In the genomic region with DNA sequence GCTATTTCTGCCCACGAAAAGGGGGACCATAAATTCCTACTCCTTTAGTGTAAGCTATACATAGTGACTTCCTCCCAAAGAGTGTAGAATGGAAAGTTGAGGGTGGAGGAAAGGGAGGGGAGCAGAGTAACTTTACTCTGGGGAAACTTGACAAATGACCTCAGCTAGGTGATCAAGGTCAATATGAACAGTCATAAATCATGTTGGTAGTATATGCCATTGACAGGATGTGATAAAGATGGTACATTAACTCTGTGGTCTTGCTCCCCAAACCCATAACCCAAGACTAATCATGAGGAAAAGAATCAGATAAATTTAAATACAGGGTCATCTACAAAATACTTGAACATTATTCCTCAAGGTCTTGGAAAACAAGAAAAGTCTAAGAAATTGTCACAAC, we compare ENCODE assay signal across 1 cellular context.
A peak's percentile ranks its signal among the peaks of the same experiment; 100 is the strongest.
TF ChIP-seq lines count a peak whose summit lies in the region.

No MANE protein-coding gene starts in this region.

TF ChIP-seq in K562, 482 proteins besides CTCF, POLR2A, EP300 and RAD21 (continued from another document):
- TF ChIP-seq, protein P1, sequence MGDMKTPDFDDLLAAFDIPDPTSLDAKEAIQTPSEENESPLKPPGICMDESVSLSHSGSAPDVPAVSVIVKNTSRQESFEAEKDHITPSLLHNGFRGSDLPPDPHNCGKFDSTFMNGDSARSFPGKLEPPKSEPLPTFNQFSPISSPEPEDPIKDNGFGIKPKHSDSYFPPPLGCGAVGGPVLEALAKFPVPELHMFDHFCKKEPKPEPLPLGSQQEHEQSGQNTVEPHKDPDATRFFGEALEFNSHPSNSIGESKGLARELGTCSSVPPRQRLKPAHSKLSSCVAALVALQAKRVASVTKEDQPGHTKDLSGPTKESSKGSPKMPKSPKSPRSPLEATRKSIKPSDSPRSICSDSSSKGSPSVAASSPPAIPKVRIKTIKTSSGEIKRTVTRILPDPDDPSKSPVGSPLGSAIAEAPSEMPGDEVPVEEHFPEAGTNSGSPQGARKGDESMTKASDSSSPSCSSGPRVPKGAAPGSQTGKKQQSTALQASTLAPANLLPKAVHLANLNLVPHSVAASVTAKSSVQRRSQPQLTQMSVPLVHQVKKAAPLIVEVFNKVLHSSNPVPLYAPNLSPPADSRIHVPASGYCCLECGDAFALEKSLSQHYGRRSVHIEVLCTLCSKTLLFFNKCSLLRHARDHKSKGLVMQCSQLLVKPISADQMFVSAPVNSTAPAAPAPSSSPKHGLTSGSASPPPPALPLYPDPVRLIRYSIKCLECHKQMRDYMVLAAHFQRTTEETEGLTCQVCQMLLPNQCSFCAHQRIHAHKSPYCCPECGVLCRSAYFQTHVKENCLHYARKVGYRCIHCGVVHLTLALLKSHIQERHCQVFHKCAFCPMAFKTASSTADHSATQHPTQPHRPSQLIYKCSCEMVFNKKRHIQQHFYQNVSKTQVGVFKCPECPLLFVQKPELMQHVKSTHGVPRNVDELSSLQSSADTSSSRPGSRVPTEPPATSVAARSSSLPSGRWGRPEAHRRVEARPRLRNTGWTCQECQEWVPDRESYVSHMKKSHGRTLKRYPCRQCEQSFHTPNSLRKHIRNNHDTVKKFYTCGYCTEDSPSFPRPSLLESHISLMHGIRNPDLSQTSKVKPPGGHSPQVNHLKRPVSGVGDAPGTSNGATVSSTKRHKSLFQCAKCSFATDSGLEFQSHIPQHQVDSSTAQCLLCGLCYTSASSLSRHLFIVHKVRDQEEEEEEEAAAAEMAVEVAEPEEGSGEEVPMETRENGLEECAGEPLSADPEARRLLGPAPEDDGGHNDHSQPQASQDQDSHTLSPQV (IDR thresholded peaks at IDR 0.05), result no peak
- TF ChIP-seq, protein P2, sequence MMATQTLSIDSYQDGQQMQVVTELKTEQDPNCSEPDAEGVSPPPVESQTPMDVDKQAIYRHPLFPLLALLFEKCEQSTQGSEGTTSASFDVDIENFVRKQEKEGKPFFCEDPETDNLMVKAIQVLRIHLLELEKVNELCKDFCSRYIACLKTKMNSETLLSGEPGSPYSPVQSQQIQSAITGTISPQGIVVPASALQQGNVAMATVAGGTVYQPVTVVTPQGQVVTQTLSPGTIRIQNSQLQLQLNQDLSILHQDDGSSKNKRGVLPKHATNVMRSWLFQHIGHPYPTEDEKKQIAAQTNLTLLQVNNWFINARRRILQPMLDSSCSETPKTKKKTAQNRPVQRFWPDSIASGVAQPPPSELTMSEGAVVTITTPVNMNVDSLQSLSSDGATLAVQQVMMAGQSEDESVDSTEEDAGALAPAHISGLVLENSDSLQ (IDR thresholded peaks at IDR 0.05), result peak; percentile 81
- TF ChIP-seq MAX (CRISPR knock-in tag; IDR thresholded peaks at IDR 0.05), result no peak
